12 cellular contexts compared by ENCODE assay signal in genomic region chr20:51386586-51386985, GRCh38.
DNase-seq lines count a peak whose midpoint lies in the region; ATAC-seq, FAIRE-seq and TF ChIP-seq lines count a peak whose summit lies in the region.
"Had no signal": no experiment of that assay in that cellular context is flagged by ENCODE, and none has a peak within 500 bp of the region (broad histone marks: within the 10 kb centered on the region; RNA-seq: fewer than 3 reads in every experiment).

No MANE protein-coding gene starts in this region.

- ATAC-seq in activated B cell treated with CpG ODN at 0.5 μM for 24 hours (ENCODE audit: low read depth), result peak; percentile 52
- ATAC-seq in GM12878, result peak; percentile 67
- no peak for ATAC-seq in GM19328 (IDR thresholded peaks at IDR 0.05; ENCODE audit: unreplicated experiment)

- SMC1A ChIA-PET in GM12878 (lab: Charles Lee; ENCODE audit: uncharacterized antibody, unreplicated experiment), result interaction anchor here (0.7 to 3.8 kb wide), 23 partner anchors 8 to 237 kb away, joined by 3 to 60 read pairs (median 4); partner anchors contain the start of gene NFATC2

- peaks cover 36% of the 10 kb centered on the region for H3K4me1 Mint-ChIP-seq in activated B cell treated with CpG ODN at 0.5 μM for 24 hours
- H3K4me1 Mint-ChIP-seq in stimulated activated naive CD8-positive, alpha-beta T cell treated with anti-CD3 and anti-CD28 coated beads, Interleukin-15, Interleukin-2, amounts not matched to agents 100 ng/mL and 50 ng/mL, for 24 hours (ENCODE audit: low read depth), result peaks cover 71% of the 10 kb centered on the region

- CTCF ChIA-PET in activated B cell treated with CpG ODN at 0.5 μM for 24 hours (lab: Charles Lee), result interaction anchor here (0.9 to 3.5 kb wide), 24 partner anchors 8 to 236 kb away, joined by 3 to 87 read pairs (median 5); partner anchors contain the start of gene NFATC2
- CTCF ChIA-PET in GM12878 (lab: Yijun Ruan, JAX), result interaction anchor here (0.6 to 3.6 kb wide), 38 partner anchors 11 to 1520 kb away, joined by 3 to 87 read pairs (median 4); partner anchors contain the start of gene NFATC2

- no peak for TF ChIP-seq EP300 in GM12878 (IDR thresholded peaks at IDR 0.05; ENCODE audit: borderline replicate concordance in 1 of 2, control insufficient read depth in 1 of 2, low read depth in 2 of 2, low read length in 2 of 2)

- TF ChIP-seq CTCF in activated B cell treated with CpG ODN at 0.5 μM for 24 hours (IDR thresholded peaks at IDR 0.05) (no peak), GM12878 (IDR thresholded peaks at IDR 0.05 in 2 of 3, conservative IDR thresholded peaks at IDR 0.05 in 1 of 3; ENCODE audit: control insufficient read depth in 2 of 3, extremely low read depth in 1 of 3, insufficient read depth in 1 of 3, low read depth in 3 of 3, low read length in 3 of 3) (no peak)

- no peaks in the 10 kb centered on the region for H3K27me3 Mint-ChIP-seq in activated B cell treated with CpG ODN at 0.5 μM for 24 hours
- no peaks in the 10 kb centered on the region for H3K27me3 Mint-ChIP-seq in stimulated activated naive CD8-positive, alpha-beta T cell treated with anti-CD3 and anti-CD28 coated beads, Interleukin-15, Interleukin-2, amounts not matched to agents 100 ng/mL and 50 ng/mL, for 24 hours

- TF ChIP-seq POLR2A in GM12878 (IDR thresholded peaks at IDR 0.05; ENCODE audit: low read depth, low read length), result no peak

- TF ChIP-seq RAD21 in GM12878 (IDR thresholded peaks at IDR 0.05; ENCODE audit: insufficient read depth, low read depth, low read length), result no peak

- H3K9me3 Mint-ChIP-seq in activated B cell treated with CpG ODN at 0.5 μM for 24 hours, result no peaks in the 10 kb centered on the region
- no peaks in the 10 kb centered on the region for H3K9me3 Mint-ChIP-seq in stimulated activated naive CD8-positive, alpha-beta T cell treated with anti-CD3 and anti-CD28 coated beads, Interleukin-15, Interleukin-2, amounts not matched to agents 100 ng/mL and 50 ng/mL, for 24 hours

- no peak for FAIRE-seq in GM12878 (lab: Jason Lieb, UNC)
- FAIRE-seq: endometrium, frontal cortex had no signal

- RAD21 ChIA-PET in GM12878 (lab: Charles Lee; ENCODE audit: unreplicated experiment), result interaction anchor here (0.7 to 3.0 kb wide), 21 partner anchors 12 to 592 kb away, joined by 3 to 38 read pairs (median 4); partner anchors contain the start of gene BCAS4

- H3K79me2 ChIP-seq in GM12878 (ENCODE audit: control insufficient read depth, insufficient read depth, low read length), result no peaks in the 10 kb centered on the region

- no peak overlapping the region for H3K4me3 ChIP-seq in GM12878
- H3K4me3 ChIP-seq: cardiac muscle cell, Peyer's patch had no signal

- H3K4me1 ChIP-seq in GM12878 (ENCODE audit: control insufficient read depth, insufficient read depth, low read length), result peaks cover 30% of the 10 kb centered on the region

- POLR2A ChIA-PET in activated B cell treated with CpG ODN at 0.5 μM for 24 hours (lab: Charles Lee) (interaction anchor here (1.0 to 2.2 kb wide), 6 partner anchors 14 to 208 kb away, joined by 3 to 16 read pairs (median 8); partner anchors contain the start of gene NFATC2), GM12878 (lab: Charles Lee) (interaction anchor here (0.6 to 1.1 kb wide), 2 partner anchors 208 to 599 kb away, joined by 3 read pairs; no protein-coding TSS in a partner anchor)

- in situ Hi-C loops in GM12878 (cut with MboI), result no loop called here

- H3K36me3 Mint-ChIP-seq in activated B cell treated with CpG ODN at 0.5 μM for 24 hours (ENCODE audit: low read depth), result peaks cover 45% of the 10 kb centered on the region
- H3K36me3 Mint-ChIP-seq in stimulated activated naive CD8-positive, alpha-beta T cell treated with anti-CD3 and anti-CD28 coated beads, Interleukin-15, Interleukin-2, amounts not matched to agents 100 ng/mL and 50 ng/mL, for 24 hours (ENCODE audit: low read depth), result peaks cover 58% of the 10 kb centered on the region

- intact Hi-C loops in activated B cell treated with CpG ODN at 0.5 μM for 24 hours (cut with micrococcal nuclease), result loop anchor here (1.0 to 5.0 kb wide), 6 partner anchors 14 to 238 kb away; partner anchors contain the start of gene NFATC2
- intact Hi-C loops in GM12878 (cut with micrococcal nuclease; ENCODE audit: unreplicated experiment), result loop anchor here (2.0 to 5.0 kb wide), 2 partner anchors 76 to 208 kb away; no protein-coding TSS in a partner anchor

- H3K4me3 Mint-ChIP-seq in activated B cell treated with CpG ODN at 0.5 μM for 24 hours, result no peak overlapping the region
- peak overlapping the region; percentile 18 for H3K4me3 Mint-ChIP-seq in stimulated activated naive CD8-positive, alpha-beta T cell treated with anti-CD3 and anti-CD28 coated beads, Interleukin-15, Interleukin-2, amounts not matched to agents 100 ng/mL and 50 ng/mL, for 24 hours

- DNase-seq in stimulated activated CD4-positive, alpha-beta T cell treated with anti-CD3 and anti-CD28 coated beads, Interleukin-15, amount 100 ng/mL, for 24 hours, result peak; percentile 62
- DNase-seq in stimulated activated CD4-positive, alpha-beta T cell treated with anti-CD3 and anti-CD28 coated beads, Interleukin-4, amount 100 ng/mL, for 1 hour, result no peak
- DNase-seq in activated B cell treated with CpG ODN at 0.5 μM for 24 hours (no peak), GM12878 (ENCODE audit: low read depth, low spot score) (no peak), GM19240 (ENCODE audit: insufficient read length, low spot score) (no peak), retina (no peak)

- 44% methylated on average over 4 of the region's 4 CpGs for WGBS in GM12878 (ENCODE audit: insufficient coverage, insufficient replicate concordance, low lambda C conversion rate, missing lambda C conversion rate)

- H4K20me1 ChIP-seq in GM12878 (ENCODE audit: control insufficient read depth, insufficient read depth), result no peaks in the 10 kb centered on the region

- no peak overlapping the region for H3K27ac ChIP-seq in GM12878 (ENCODE audit: control insufficient read depth, insufficient read depth)
- H3K27ac ChIP-seq: cardiac muscle cell had no signal

- peaks cover 1 to 3% of the 10 kb centered on the region in 2 experiments; a peak in 3 of 4 replicates for H3K36me3 ChIP-seq in GM12878 (ENCODE audit: control insufficient read depth in 2 of 2, insufficient read depth in 2 of 2, low read length in 1 of 2)
- H3K36me3 ChIP-seq: Peyer's patch had no signal

- peak overlapping the region; percentile 62 for H3K27ac Mint-ChIP-seq in activated B cell treated with CpG ODN at 0.5 μM for 24 hours
- H3K27ac Mint-ChIP-seq in stimulated activated naive CD8-positive, alpha-beta T cell treated with anti-CD3 and anti-CD28 coated beads, Interleukin-15, Interleukin-2, amounts not matched to agents 100 ng/mL and 50 ng/mL, for 24 hours, result peak overlapping the region; percentile 78

- BruUV-seq in GM12878 (replicated peaks; lab: Mats Ljungman, UMichigan), result no TSS peak

- H2AFZ ChIP-seq in GM12878 (ENCODE audit: control insufficient read depth, low read depth, low read length), result no peak overlapping the region

- no peak overlapping the region for H3K4me2 ChIP-seq in GM12878 (ENCODE audit: control insufficient read depth, insufficient read depth)

- no peaks in the 10 kb centered on the region for H3K27me3 ChIP-seq in GM12878 (replicated peaks in 1 of 2; ENCODE audit: control insufficient read depth in 2 of 2, insufficient read depth in 2 of 2, low read length in 1 of 2)
- H3K27me3 ChIP-seq: cardiac muscle cell, Peyer's patch had no signal

- no peak overlapping the region for H3K9ac ChIP-seq in GM12878 (ENCODE audit: control insufficient read depth, insufficient read depth, low read length)

- H3K9me3 ChIP-seq in GM12878 (replicated peaks; ENCODE audit: control insufficient read depth, insufficient read depth, low read length), result no peaks in the 10 kb centered on the region
- H3K9me3 ChIP-seq: Peyer's patch had no signal

TF ChIP-seq in GM12878, 131 proteins besides CTCF, POLR2A, EP300 and RAD21 (continues in another document):
- TF ChIP-seq TARDBP (IDR thresholded peaks at IDR 0.05; ENCODE audit: borderline replicate concordance) (no peak), SIX5 (IDR thresholded peaks at IDR 0.05; ENCODE audit: low read depth, low read length, severe bottlenecking) (no peak), TCF3 (IDR thresholded peaks at IDR 0.05; ENCODE audit: borderline replicate concordance, insufficient read depth, low read depth, low read length) (no peak), USF2 (IDR thresholded peaks at IDR 0.05; ENCODE audit: borderline replicate concordance, low read depth, low read length) (no peak)
- TF ChIP-seq, protein P1, sequence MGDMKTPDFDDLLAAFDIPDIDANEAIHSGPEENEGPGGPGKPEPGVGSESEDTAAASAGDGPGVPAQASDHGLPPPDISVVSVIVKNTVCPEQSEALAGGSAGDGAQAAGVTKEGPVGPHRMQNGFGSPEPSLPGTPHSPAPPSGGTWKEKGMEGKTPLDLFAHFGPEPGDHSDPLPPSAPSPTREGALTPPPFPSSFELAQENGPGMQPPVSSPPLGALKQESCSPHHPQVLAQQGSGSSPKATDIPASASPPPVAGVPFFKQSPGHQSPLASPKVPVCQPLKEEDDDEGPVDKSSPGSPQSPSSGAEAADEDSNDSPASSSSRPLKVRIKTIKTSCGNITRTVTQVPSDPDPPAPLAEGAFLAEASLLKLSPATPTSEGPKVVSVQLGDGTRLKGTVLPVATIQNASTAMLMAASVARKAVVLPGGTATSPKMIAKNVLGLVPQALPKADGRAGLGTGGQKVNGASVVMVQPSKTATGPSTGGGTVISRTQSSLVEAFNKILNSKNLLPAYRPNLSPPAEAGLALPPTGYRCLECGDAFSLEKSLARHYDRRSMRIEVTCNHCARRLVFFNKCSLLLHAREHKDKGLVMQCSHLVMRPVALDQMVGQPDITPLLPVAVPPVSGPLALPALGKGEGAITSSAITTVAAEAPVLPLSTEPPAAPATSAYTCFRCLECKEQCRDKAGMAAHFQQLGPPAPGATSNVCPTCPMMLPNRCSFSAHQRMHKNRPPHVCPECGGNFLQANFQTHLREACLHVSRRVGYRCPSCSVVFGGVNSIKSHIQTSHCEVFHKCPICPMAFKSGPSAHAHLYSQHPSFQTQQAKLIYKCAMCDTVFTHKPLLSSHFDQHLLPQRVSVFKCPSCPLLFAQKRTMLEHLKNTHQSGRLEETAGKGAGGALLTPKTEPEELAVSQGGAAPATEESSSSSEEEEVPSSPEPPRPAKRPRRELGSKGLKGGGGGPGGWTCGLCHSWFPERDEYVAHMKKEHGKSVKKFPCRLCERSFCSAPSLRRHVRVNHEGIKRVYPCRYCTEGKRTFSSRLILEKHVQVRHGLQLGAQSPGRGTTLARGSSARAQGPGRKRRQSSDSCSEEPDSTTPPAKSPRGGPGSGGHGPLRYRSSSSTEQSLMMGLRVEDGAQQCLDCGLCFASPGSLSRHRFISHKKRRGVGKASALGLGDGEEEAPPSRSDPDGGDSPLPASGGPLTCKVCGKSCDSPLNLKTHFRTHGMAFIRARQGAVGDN (IDR thresholded peaks at IDR 0.05), result no peak
